In genomic region chr9:106324071-106324470, GRCh38 we compare ENCODE assay signal across 27 cellular contexts.
"Had no signal": no experiment of that assay in that cellular context is flagged by ENCODE, and none has a peak within 500 bp of the region (broad histone marks: within the 10 kb centered on the region; RNA-seq: fewer than 3 reads in every experiment).

No MANE protein-coding gene starts in this region.

- DNase-seq: activated CD4-positive, alpha-beta memory T cell treated with anti-CD3 and anti-CD28 coated beads, Interleukin-2, amount 10 ng/mL, durations not matched to agents 7 days and 5 days; activated CD4-positive, alpha-beta T cell treated with anti-CD3 and anti-CD28 coated beads for 1 hour; activated CD4-positive, alpha-beta T cell treated with anti-CD3 and anti-CD28 coated beads, Interleukin-2, amount 10 ng/mL, durations not matched to agents 7 days and 5 days; activated T-cell treated with anti-CD3 and anti-CD28 coated beads, Interleukin-2, amount 50 U/mL, for 48 hours; colonic mucosa; esophagus squamous epithelium; left cardiac atrium; natural killer cell; occipital lobe; stimulated activated CD4-positive, alpha-beta T cell treated with anti-CD3 and anti-CD28 coated beads, Interleukin-1b, Interleukin-23, amount 100 ng/mL, for 48 hours; stimulated activated naive B cell treated with anti-CD40 and anti-IgM and Interleukin-4, amounts not matched to agents 10 μg/mL and 1 μg/mL and 100 μg/mL, for 72 hours; stomach; T-helper 17 cell; T1000; uterus had no signal

- H3K9me3 ChIP-seq: colonic mucosa, esophagus squamous epithelium, right atrium auricular region, stomach, suprapubic skin, tibial nerve, uterus had no signal

- ATAC-seq: activated naive CD4-positive, alpha-beta T cell treated with anti-CD3 and anti-CD28 coated beads, Interleukin-2, amount 50 U/mL, for 72 hours; left cardiac atrium; natural killer cell; SK-N-SH treated with all-trans-retinoic acid at 6 μM for 48 hours; stimulated activated naive B cell treated with anti-CD40 and anti-IgM and Interleukin-4, amounts not matched to agents 10 μg/mL and 1 μg/mL and 100 μg/mL, for 72 hours; T-helper 17 cell had no signal

- H3K27me3 ChIP-seq: colonic mucosa, esophagus squamous epithelium, right atrium auricular region, stomach, suprapubic skin, tibial nerve, uterus had no signal

- H3K4me3 Mint-ChIP-seq: activated CD4-positive, alpha-beta memory T cell treated with anti-CD3 and anti-CD28 coated beads, Interleukin-2, amount 10 ng/mL, durations not matched to agents 7 days and 5 days; activated CD4-positive, alpha-beta T cell treated with anti-CD3 and anti-CD28 coated beads, Interleukin-2, amount 10 ng/mL, durations not matched to agents 7 days and 5 days; memory B cell; natural killer cell; stimulated activated naive B cell treated with anti-CD40 and anti-IgM and Interleukin-4, amounts not matched to agents 10 μg/mL and 1 μg/mL and 100 μg/mL, for 72 hours; T-helper 17 cell had no signal

- H3K4me1 Mint-ChIP-seq: activated CD4-positive, alpha-beta memory T cell treated with anti-CD3 and anti-CD28 coated beads, Interleukin-2, amount 10 ng/mL, durations not matched to agents 7 days and 5 days; activated CD4-positive, alpha-beta T cell treated with anti-CD3 and anti-CD28 coated beads, Interleukin-2, amount 10 ng/mL, durations not matched to agents 7 days and 5 days; memory B cell; stimulated activated naive B cell treated with anti-CD40 and anti-IgM and Interleukin-4, amounts not matched to agents 10 μg/mL and 1 μg/mL and 100 μg/mL, for 72 hours; T-helper 17 cell had no signal

- H3K27me3 Mint-ChIP-seq: activated CD4-positive, alpha-beta memory T cell treated with anti-CD3 and anti-CD28 coated beads, Interleukin-2, amount 10 ng/mL, durations not matched to agents 7 days and 5 days; activated CD4-positive, alpha-beta T cell treated with anti-CD3 and anti-CD28 coated beads, Interleukin-2, amount 10 ng/mL, durations not matched to agents 7 days and 5 days; memory B cell; stimulated activated naive B cell treated with anti-CD40 and anti-IgM and Interleukin-4, amounts not matched to agents 10 μg/mL and 1 μg/mL and 100 μg/mL, for 72 hours; T-helper 17 cell had no signal

- H3K27ac ChIP-seq: colonic mucosa, epithelial cell of prostate, esophagus squamous epithelium, right atrium auricular region, stomach, suprapubic skin, tibial nerve, uterus had no signal

- H3K4me3 ChIP-seq: colonic mucosa, esophagus squamous epithelium, right atrium auricular region, smooth muscle cell, stomach, suprapubic skin, tibial nerve, uterus had no signal

- FAIRE-seq: bronchial epithelial cell, frontal cortex, islet of Langerhans had no signal

- H3K4me1 ChIP-seq: colonic mucosa, esophagus squamous epithelium, right atrium auricular region, stomach, suprapubic skin, tibial nerve, uterus had no signal

- H3K27ac Mint-ChIP-seq: activated CD4-positive, alpha-beta memory T cell treated with anti-CD3 and anti-CD28 coated beads, Interleukin-2, amount 10 ng/mL, durations not matched to agents 7 days and 5 days; activated CD4-positive, alpha-beta T cell treated with anti-CD3 and anti-CD28 coated beads, Interleukin-2, amount 10 ng/mL, durations not matched to agents 7 days and 5 days; activated naive CD4-positive, alpha-beta T cell treated with anti-CD3 and anti-CD28 coated beads, Interleukin-2, amount 50 U/mL, for 72 hours; activated T-helper 2 cell treated with anti-CD3 and anti-CD28 coated beads, Interferon-gamma antibody, Interleukin-2, Interleukin-4, amounts not matched to agents 10 μg/mL and 5 μg/mL and 100 μg/mL, durations not matched to agents 14 hours and 24 hours and 36 hours; memory B cell; natural killer cell; stimulated activated naive B cell treated with anti-CD40 and anti-IgM and Interleukin-4, amounts not matched to agents 10 μg/mL and 1 μg/mL and 100 μg/mL, for 72 hours; T-helper 17 cell had no signal

- H3K9me3 Mint-ChIP-seq: memory B cell; natural killer cell; stimulated activated naive B cell treated with anti-CD40 and anti-IgM and Interleukin-4, amounts not matched to agents 10 μg/mL and 1 μg/mL and 100 μg/mL, for 72 hours had no signal

- H3K36me3 Mint-ChIP-seq: activated naive CD4-positive, alpha-beta T cell treated with anti-CD3 and anti-CD28 coated beads, Interleukin-2, amount 50 U/mL, for 72 hours; memory B cell; natural killer cell; stimulated activated naive B cell treated with anti-CD40 and anti-IgM and Interleukin-4, amounts not matched to agents 10 μg/mL and 1 μg/mL and 100 μg/mL, for 72 hours had no signal

- H3K36me3 ChIP-seq: colonic mucosa, esophagus squamous epithelium, right atrium auricular region, stomach, suprapubic skin, tibial nerve, uterus had no signal
